8 cellular contexts compared by ENCODE assay signal in the genomic region with DNA sequence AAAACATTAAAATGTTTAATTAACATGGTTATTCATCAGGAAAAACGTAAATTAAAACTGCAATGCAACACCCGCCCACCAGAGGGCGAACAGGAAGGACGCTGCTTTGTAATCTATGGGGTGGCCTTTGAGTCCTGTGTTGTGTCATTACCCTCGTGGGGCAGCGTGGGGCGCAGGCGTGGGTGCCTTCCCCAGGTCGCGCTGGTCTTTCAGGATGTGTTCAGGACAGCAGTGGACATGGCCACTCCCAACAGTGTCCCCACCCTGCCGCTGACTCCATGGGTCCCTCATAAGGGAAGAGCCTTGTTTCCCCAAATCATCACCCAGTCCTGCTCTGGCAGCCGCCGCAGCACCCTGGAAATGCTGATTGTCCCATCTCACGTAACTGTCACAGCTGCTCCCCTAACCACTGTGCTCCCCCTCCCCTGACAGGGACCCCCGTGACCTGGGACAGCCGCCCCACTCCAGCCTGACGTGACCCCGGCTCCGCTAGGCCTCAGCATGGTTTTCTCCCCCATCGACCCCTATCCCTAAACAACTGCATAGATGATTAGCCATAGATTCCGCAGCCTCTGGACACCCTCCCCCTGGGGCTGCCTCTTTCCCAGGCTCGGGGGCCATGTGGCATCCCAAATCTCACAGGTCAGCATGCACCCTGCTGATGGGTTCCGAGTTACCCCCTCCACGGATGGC. TPM values are rescaled to one million over a fixed set of nuclear protein-coding genes. Genes with fewer than 3 reads are reported as not detected.
A peak's percentile ranks its signal among the peaks of the same experiment; 100 is the strongest.
DNase-seq lines count a peak whose midpoint lies in the region; ATAC-seq and TF ChIP-seq lines count a peak whose summit lies in the region.

No MANE protein-coding gene starts in this region.

- intact Hi-C loops in right cardiac atrium (cut with DNase I) = no loop called here

- no peaks in the 10 kb centered on the region for H3K36me3 ChIP-seq in SJSA1

- peaks cover 19% of the 10 kb centered on the region for H3K27me3 Mint-ChIP-seq in activated naive CD8-positive, alpha-beta T cell treated with anti-CD3 and anti-CD28 coated beads, Interleukin-2, amount 10 ng/mL, durations not matched to agents 7 days and 5 days

- no peaks in the 10 kb centered on the region for H3K36me3 Mint-ChIP-seq in activated naive CD8-positive, alpha-beta T cell treated with anti-CD3 and anti-CD28 coated beads, Interleukin-2, amount 10 ng/mL, durations not matched to agents 7 days and 5 days

- POLR2A ChIA-PET in activated naive CD8-positive, alpha-beta T cell treated with anti-CD3 and anti-CD28 coated beads, Interleukin-2, amount 10 ng/mL, durations not matched to agents 7 days and 5 days (lab: Charles Lee) = no interaction called here

- no peaks in the 10 kb centered on the region for H3K9me3 Mint-ChIP-seq in activated naive CD8-positive, alpha-beta T cell treated with anti-CD3 and anti-CD28 coated beads, Interleukin-2, amount 10 ng/mL, durations not matched to agents 7 days and 5 days

- WGBS in right cardiac atrium = 55% methylated on average over 24 of the region's 24 CpGs

- no peak overlapping the region for H3K4me3 ChIP-seq in SJSA1
- no peak overlapping the region for H3K4me3 ChIP-seq in right cardiac atrium (ENCODE audit: low read length)

- H3K27me3 ChIP-seq in SJSA1 (replicated peaks) (no peaks in the 10 kb centered on the region; the same call in none of the 2 replicates), right cardiac atrium (ENCODE audit: control insufficient read depth, insufficient read depth) (no peaks in the 10 kb centered on the region)

- peak; percentile 80 for TF ChIP-seq CTCF in GM20000 (IDR thresholded peaks at IDR 0.05; ENCODE audit: extremely low read depth, missing control alignments)

- H3K4me1 ChIP-seq in SJSA1 (replicated peaks) = no peaks in the 10 kb centered on the region
- no peaks in the 10 kb centered on the region for H3K4me1 ChIP-seq in right cardiac atrium (ENCODE audit: control insufficient read depth, insufficient read depth, low read length)

- H3K9me3 ChIP-seq in SJSA1 (replicated peaks) (no peaks in the 10 kb centered on the region), right cardiac atrium (ENCODE audit: control insufficient read depth, low read length) (no peaks in the 10 kb centered on the region)

- ATAC-seq in activated naive CD8-positive, alpha-beta T cell treated with anti-CD3 and anti-CD28 coated beads, Interleukin-2, amount 10 ng/mL, durations not matched to agents 7 days and 5 days (ENCODE audit: low read depth) = peak; percentile 55
- ATAC-seq in right cardiac atrium = peak; percentile 37 to 47
- ATAC-seq in HG03095 (IDR thresholded peaks at IDR 0.05; ENCODE audit: unreplicated experiment) = no peak
- no peak for ATAC-seq in GM18870 (IDR thresholded peaks at IDR 0.05; ENCODE audit: unreplicated experiment)

- no peak overlapping the region for H3K27ac Mint-ChIP-seq in activated naive CD8-positive, alpha-beta T cell treated with anti-CD3 and anti-CD28 coated beads, Interleukin-2, amount 10 ng/mL, durations not matched to agents 7 days and 5 days

- H3K27ac ChIP-seq in SJSA1 = no peak overlapping the region
- no peak overlapping the region for H3K27ac ChIP-seq in right cardiac atrium (ENCODE audit: low read length)

- DNase-seq in AG08396 (ENCODE audit: low spot score) = peak; percentile 71
- peak; percentile 74 for DNase-seq in GM20000 (ENCODE audit: low spot score)
- DNase-seq in SJSA1 (ENCODE audit: low read depth in 1 of 2, low spot score in 2 of 2) = peak; percentile 31 to 43
- peak; percentile 58 for DNase-seq in activated naive CD8-positive, alpha-beta T cell treated with anti-CD3 and anti-CD28 coated beads, Interleukin-2, amount 10 ng/mL, durations not matched to agents 7 days and 5 days
- peak in 1 of 3 donors; percentile 60 for DNase-seq in right cardiac atrium
- peak; percentile 36 to 55 for DNase-seq in stimulated activated CD4-positive, alpha-beta T cell treated with anti-CD3 and anti-CD28 coated beads, Interleukin-12 subunit alpha, Interleukin-12 subunit beta, amount 100 ng/mL, for 24 hours (ENCODE audit: low read depth in 2 of 2)

- no peak overlapping the region for H3K4me3 Mint-ChIP-seq in activated naive CD8-positive, alpha-beta T cell treated with anti-CD3 and anti-CD28 coated beads, Interleukin-2, amount 10 ng/mL, durations not matched to agents 7 days and 5 days

- no peaks in the 10 kb centered on the region for H3K4me1 Mint-ChIP-seq in activated naive CD8-positive, alpha-beta T cell treated with anti-CD3 and anti-CD28 coated beads, Interleukin-2, amount 10 ng/mL, durations not matched to agents 7 days and 5 days

RNA-seq across cellular contexts. Expression of gene GLT6D1, which starts 36.4 kb away (rescaled TPM):
- total RNA-seq in SJSA1 (2014; rRNA removed; shearing (Covaris generic)) = not detected in 2 replicates
- not detected for total RNA-seq in activated naive CD8-positive, alpha-beta T cell treated with anti-CD3 and anti-CD28 coated beads, Interleukin-2, amount 10 ng/mL, durations not matched to agents 7 days and 5 days
- total RNA-seq in right cardiac atrium = not detected
- not detected for polyA plus RNA-seq in right cardiac atrium

RNA-seq across cellular contexts. Expression of gene PAEP, which starts 41.4 kb away (rescaled TPM):
- total RNA-seq in SJSA1 (2014; rRNA removed; shearing (Covaris generic)) = not detected in 2 replicates
- total RNA-seq in activated naive CD8-positive, alpha-beta T cell treated with anti-CD3 and anti-CD28 coated beads, Interleukin-2, amount 10 ng/mL, durations not matched to agents 7 days and 5 days = not detected
- total RNA-seq in right cardiac atrium = not detected
- polyA plus RNA-seq in right cardiac atrium = not detected

RNA-seq across cellular contexts. Expression of gene OBP2A, which starts 57.0 kb away (rescaled TPM):
- total RNA-seq in SJSA1 (2014; rRNA removed; shearing (Covaris generic)) = not detected in 2 replicates
- not detected for total RNA-seq in activated naive CD8-positive, alpha-beta T cell treated with anti-CD3 and anti-CD28 coated beads, Interleukin-2, amount 10 ng/mL, durations not matched to agents 7 days and 5 days
- not detected for total RNA-seq in right cardiac atrium
- not detected for polyA plus RNA-seq in right cardiac atrium

Comparison
In these comparisons a context has a peak if more than half of its experiments do, and no peak if none do; other contexts are left out.
1. ATAC-seq: peak in activated naive CD8-positive, alpha-beta T cell treated with anti-CD3 and anti-CD28 coated beads, Interleukin-2, amount 10 ng/mL, durations not matched to agents 7 days and 5 days (single experiment) and right cardiac atrium (2 of 2); none in HG03095 (single experiment) and GM18870 (single experiment).